Comparison of ENCODE assay signal across 9 cellular contexts in the genomic region with DNA sequence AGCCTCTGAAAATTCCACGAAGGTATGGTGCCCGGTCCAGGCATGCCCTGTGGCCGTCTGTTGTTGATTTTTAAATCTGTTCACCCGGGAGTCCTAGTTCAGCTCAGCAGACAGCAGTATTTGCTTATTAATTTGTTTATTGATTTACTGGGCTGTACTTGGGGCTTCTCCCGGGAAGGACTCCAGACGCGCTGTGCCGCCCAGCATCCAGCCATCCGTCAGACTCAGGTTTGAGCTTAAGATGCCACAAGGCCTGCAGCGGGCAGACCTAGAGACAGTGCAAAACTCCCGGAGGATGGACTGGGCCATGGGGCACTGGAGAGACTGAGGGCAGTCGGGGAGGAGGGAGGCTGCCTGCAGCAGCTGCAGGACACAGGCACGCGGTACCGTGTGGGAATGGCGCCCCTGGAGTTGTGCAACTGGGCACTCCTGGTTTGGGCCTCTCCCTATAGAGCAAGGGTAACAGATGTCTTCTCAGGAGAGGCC. TPM values are rescaled to one million over a fixed set of nuclear protein-coding genes. Genes with fewer than 3 reads are reported as not detected.
DNase-seq lines count a peak whose midpoint lies in the region; ATAC-seq and TF ChIP-seq lines count a peak whose summit lies in the region.
"Had no signal": no experiment of that assay in that cellular context is flagged by ENCODE, and none has a peak within 500 bp of the region (broad histone marks: within the 10 kb centered on the region; RNA-seq: fewer than 3 reads in every experiment).

No MANE protein-coding gene starts in this region.

- no peak overlapping the region for H2AK5ac ChIP-seq in neuronal stem cell (ENCODE audit: low read depth, low read length)

- WGBS in neuronal stem cell (ENCODE audit: extremely low coverage in 2 of 2, insufficient read length in 2 of 2, insufficient replicate concordance in 1 of 2), 2 donors: no CpG with 5 or more reads among the region's 16 CpGs

- no peak overlapping the region for H2BK120ac ChIP-seq in neuronal stem cell (ENCODE audit: low read depth, low read length)

- H4K91ac ChIP-seq in neuronal stem cell (ENCODE audit: low read depth, low read length, poor library complexity): no peak overlapping the region

- peak overlapping the region; percentile 24 for H3K9ac ChIP-seq in neuronal stem cell (ENCODE audit: low read depth, low read length, poor library complexity)

- H2AFZ ChIP-seq in neuronal stem cell (ENCODE audit: low read length): peak overlapping the region; percentile 76

- peaks cover 0 to 31% (median 0%) of the 10 kb centered on the region in 3 experiments for H3K27me3 ChIP-seq in neuronal stem cell (ENCODE audit: control insufficient read depth in 3 of 3, insufficient read depth in 3 of 3, low read depth in 1 of 3, low read length in 3 of 3)
- H3K27me3 ChIP-seq: SJSA1 had no signal

- ATAC-seq in HG02623 (IDR thresholded peaks at IDR 0.05; ENCODE audit: unreplicated experiment): no peak

- H2BK5ac ChIP-seq in neuronal stem cell (ENCODE audit: low read length): peak overlapping the region; percentile 40

- peak overlapping the region; percentile 13 for H2BK15ac ChIP-seq in neuronal stem cell (ENCODE audit: low read length)

- peaks cover 33 to 50% of the 10 kb centered on the region in 2 donors for H3K4me1 ChIP-seq in neuronal stem cell (ENCODE audit: control insufficient read depth in 2 of 2, insufficient read depth in 1 of 2, low read depth in 1 of 2, low read length in 2 of 2)

- peak overlapping the region; percentile 55 for H3K18ac ChIP-seq in neuronal stem cell (ENCODE audit: low read length)

- H3K4me2 ChIP-seq in neuronal stem cell (ENCODE audit: insufficient read depth, low read length, poor library complexity, severe bottlenecking): no peak overlapping the region

- no peak for TF ChIP-seq CTCF in GM12864 (IDR thresholded peaks at IDR 0.05; ENCODE audit: low read depth, low read length, missing control alignments)

- no peaks in the 10 kb centered on the region for H3K9me3 ChIP-seq in neuronal stem cell (replicated peaks in 1 of 2; ENCODE audit: control insufficient read depth in 2 of 2, insufficient read depth in 1 of 2, low read depth in 1 of 2, low read length in 2 of 2)
- H3K9me3 ChIP-seq: SJSA1 had no signal

- H4K8ac ChIP-seq in neuronal stem cell (ENCODE audit: low read depth, low read length): no peak overlapping the region

- H3K14ac ChIP-seq in neuronal stem cell (ENCODE audit: low read length): no peak overlapping the region

- no peak overlapping the region for H3K27ac ChIP-seq in neuronal stem cell (replicated peaks; ENCODE audit: low read length)
- H3K27ac ChIP-seq: SJSA1 had no signal

- no peak overlapping the region for H3K4ac ChIP-seq in neuronal stem cell (ENCODE audit: low read length)

- H3K36me3 ChIP-seq in neuronal stem cell (replicated peaks in 1 of 2; ENCODE audit: control insufficient read depth in 2 of 2, insufficient read depth in 2 of 2, low read length in 2 of 2): no peaks in the 10 kb centered on the region
- H3K36me3 ChIP-seq: SJSA1 had no signal

- H3K23ac ChIP-seq in neuronal stem cell (ENCODE audit: low read depth, low read length, poor library complexity): no peak overlapping the region

- H3K4me3 ChIP-seq in GM12864 (ENCODE audit: low read depth, low read length) (peak overlapping the region; percentile 61), neuronal stem cell (ENCODE audit: low read length in 2 of 2) (no peak overlapping the region)
- H3K4me3 ChIP-seq: SJSA1 had no signal

- no peak for DNase-seq in GM12864 (ENCODE audit: low read depth)
- peak; percentile 41 for DNase-seq in M059J (ENCODE audit: low read depth)
- peak; percentile 29 for DNase-seq in activated naive CD4-positive, alpha-beta T cell treated with anti-CD3 and anti-CD28 coated beads, Interleukin-2, amount 50 U/mL, for 16 hours
- no peak for DNase-seq in neuronal stem cell (ENCODE audit: low spot score)
- no peak for DNase-seq in NCI-H2107 (lab: John Stamatoyannopoulos, UW)
- no peak for DNase-seq in OCI-M2 (lab: John Stamatoyannopoulos, UW; ENCODE audit: unreplicated experiment)
- no peak for DNase-seq in NCI-H1417 treated with DMSO at 0.1 percent for 48 hours (lab: John Stamatoyannopoulos, UW)

- H3K79me1 ChIP-seq in neuronal stem cell (ENCODE audit: low read depth, low read length): no peaks in the 10 kb centered on the region

- H2BK12ac ChIP-seq in neuronal stem cell (ENCODE audit: low read length): peak overlapping the region; percentile 3

RNA-seq across cellular contexts. Expression of gene CCDC167, which starts 17.3 kb away (rescaled TPM):
- total RNA-seq in M059J (2014; rRNA removed; shearing (Covaris generic)): 61.9 and 87.7 TPM in 2 replicates
- 113 TPM for polyA plus RNA-seq in neuronal stem cell (2013, experiment 1 of 2)
- polyA plus RNA-seq in neuronal stem cell (2013, experiment 2 of 2): 106 TPM

Comparison
In these comparisons a context has a peak if more than half of its experiments do, and no peak if none do; other contexts are left out.
1. DNase-seq: peak in M059J (single experiment) and activated naive CD4-positive, alpha-beta T cell treated with anti-CD3 and anti-CD28 coated beads, Interleukin-2, amount 50 U/mL, for 16 hours (single experiment); none in GM12864 (single experiment), neuronal stem cell (single experiment), NCI-H2107 (single experiment), OCI-M2 (single experiment) and NCI-H1417 treated with DMSO at 0.1 percent for 48 hours (single experiment).